Comparison of ENCODE assay signal across 1 cellular context in genomic region chrX:2708016-2708415, GRCh38.
TF ChIP-seq lines count a peak whose summit lies in the region.

No MANE protein-coding gene starts in this region.

TF ChIP-seq in GM12878, 131 proteins besides CTCF, POLR2A, EP300 and RAD21 (continued from another document):
- TF ChIP-seq ZBTB4 (CRISPR knock-in tag; IDR thresholded peaks at IDR 0.05), result no peak
- TF ChIP-seq ZZZ3 (IDR thresholded peaks at IDR 0.05; ENCODE audit: control insufficient read depth, insufficient read length, low read depth), result no peak
- no peak for TF ChIP-seq DPF2 (IDR thresholded peaks at IDR 0.05)
- TF ChIP-seq SP1 (IDR thresholded peaks at IDR 0.05; ENCODE audit: low read depth, low read length), result no peak
- TF ChIP-seq, protein P1, sequence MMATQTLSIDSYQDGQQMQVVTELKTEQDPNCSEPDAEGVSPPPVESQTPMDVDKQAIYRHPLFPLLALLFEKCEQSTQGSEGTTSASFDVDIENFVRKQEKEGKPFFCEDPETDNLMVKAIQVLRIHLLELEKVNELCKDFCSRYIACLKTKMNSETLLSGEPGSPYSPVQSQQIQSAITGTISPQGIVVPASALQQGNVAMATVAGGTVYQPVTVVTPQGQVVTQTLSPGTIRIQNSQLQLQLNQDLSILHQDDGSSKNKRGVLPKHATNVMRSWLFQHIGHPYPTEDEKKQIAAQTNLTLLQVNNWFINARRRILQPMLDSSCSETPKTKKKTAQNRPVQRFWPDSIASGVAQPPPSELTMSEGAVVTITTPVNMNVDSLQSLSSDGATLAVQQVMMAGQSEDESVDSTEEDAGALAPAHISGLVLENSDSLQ (IDR thresholded peaks at IDR 0.05), result no peak
- TF ChIP-seq TARDBP (IDR thresholded peaks at IDR 0.05; ENCODE audit: borderline replicate concordance), result no peak
- no peak for TF ChIP-seq CHD1 (IDR thresholded peaks at IDR 0.05; ENCODE audit: low read depth, low read length)
- no peak for TF ChIP-seq JUNB (IDR thresholded peaks at IDR 0.05)
- TF ChIP-seq, protein P2, sequence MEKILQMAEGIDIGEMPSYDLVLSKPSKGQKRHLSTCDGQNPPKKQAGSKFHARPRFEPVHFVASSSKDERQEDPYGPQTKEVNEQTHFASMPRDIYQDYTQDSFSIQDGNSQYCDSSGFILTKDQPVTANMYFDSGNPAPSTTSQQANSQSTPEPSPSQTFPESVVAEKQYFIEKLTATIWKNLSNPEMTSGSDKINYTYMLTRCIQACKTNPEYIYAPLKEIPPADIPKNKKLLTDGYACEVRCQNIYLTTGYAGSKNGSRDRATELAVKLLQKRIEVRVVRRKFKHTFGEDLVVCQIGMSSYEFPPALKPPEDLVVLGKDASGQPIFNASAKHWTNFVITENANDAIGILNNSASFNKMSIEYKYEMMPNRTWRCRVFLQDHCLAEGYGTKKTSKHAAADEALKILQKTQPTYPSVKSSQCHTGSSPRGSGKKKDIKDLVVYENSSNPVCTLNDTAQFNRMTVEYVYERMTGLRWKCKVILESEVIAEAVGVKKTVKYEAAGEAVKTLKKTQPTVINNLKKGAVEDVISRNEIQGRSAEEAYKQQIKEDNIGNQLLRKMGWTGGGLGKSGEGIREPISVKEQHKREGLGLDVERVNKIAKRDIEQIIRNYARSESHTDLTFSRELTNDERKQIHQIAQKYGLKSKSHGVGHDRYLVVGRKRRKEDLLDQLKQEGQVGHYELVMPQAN (conservative IDR thresholded peaks at IDR 0.05), result no peak
